In genomic region chr16:264440-264951, GRCh38 we compare ENCODE assay signal across 21 cellular contexts. TPM values are rescaled to one million over a fixed set of nuclear protein-coding genes. Genes with fewer than 3 reads are reported as not detected.
"Had no signal": no experiment of that assay in that cellular context is flagged by ENCODE, and none has a peak within 500 bp of the region (broad histone marks: within the 10 kb centered on the region; RNA-seq: fewer than 3 reads in every experiment).

No MANE protein-coding gene starts in this region.

- H3K27ac ChIP-seq: epithelial cell of prostate, esophagus muscularis mucosa, gastrocnemius medialis, heart right ventricle, left lung, lower lobe of right lung, parathyroid adenoma, psoas muscle, spleen had no signal

- H3K79me2 ChIP-seq: parathyroid adenoma had no signal

- H3K9ac ChIP-seq: parathyroid adenoma had no signal

- H2AFZ ChIP-seq: parathyroid adenoma had no signal

- DNase-seq: effector memory CD8-positive, alpha-beta T cell; gastrocnemius medialis; heart right ventricle; hypothalamus; left lung; lower lobe of right lung; natural killer cell; psoas muscle; retina; spleen; stimulated activated CD4-positive, alpha-beta T cell treated with anti-CD3 and anti-CD28 coated beads, Interleukin-15, amount 100 ng/mL, for 24 hours; stimulated activated CD4-positive, alpha-beta T cell treated with anti-CD3 and anti-CD28 coated beads, Interleukin-1b, Interleukin-23, amount 100 ng/mL, for 48 hours; stimulated activated CD4-positive, alpha-beta T cell treated with anti-CD3 and anti-CD28 coated beads, Interleukin-4, amount 100 ng/mL, for 24 hours had no signal

- ATAC-seq: effector memory CD8-positive, alpha-beta T cell; gastrocnemius medialis; heart right ventricle; left lung; natural killer cell; stimulated activated memory B cell treated with anti-CD40 and anti-IgM and Interleukin-4, amounts not matched to agents 10 μg/mL and 1 μg/mL and 100 μg/mL, for 72 hours had no signal

- H3K4me1 ChIP-seq: heart right ventricle, left lung, lower lobe of right lung, parathyroid adenoma, psoas muscle had no signal

- H3K27me3 ChIP-seq: esophagus muscularis mucosa, gastrocnemius medialis, heart right ventricle, left lung, spleen, tibial nerve had no signal

- FAIRE-seq: colon, islet of Langerhans had no signal

- H3K9me3 ChIP-seq: esophagus muscularis mucosa, gastrocnemius medialis, heart right ventricle, left lung, lower lobe of right lung, psoas muscle, spleen, tibial nerve had no signal

- H3K4me3 ChIP-seq: esophagus muscularis mucosa, gastrocnemius medialis, heart right ventricle, left lung, lower lobe of right lung, psoas muscle, spleen, tibial nerve had no signal

RNA-seq across cellular contexts. Expression of gene ARHGDIG, which starts 15.9 kb away (rescaled TPM):
- total RNA-seq: fibroblast of villous mesenchyme, lower lobe of right lung, spleen, tibial nerve had no signal

RNA-seq across cellular contexts. Expression of gene PDIA2, which starts 18.5 kb away (rescaled TPM):
- total RNA-seq: lower lobe of right lung, natural killer cell had no signal
